Comparison of ENCODE assay signal across 37 cellular contexts in the genomic region with DNA sequence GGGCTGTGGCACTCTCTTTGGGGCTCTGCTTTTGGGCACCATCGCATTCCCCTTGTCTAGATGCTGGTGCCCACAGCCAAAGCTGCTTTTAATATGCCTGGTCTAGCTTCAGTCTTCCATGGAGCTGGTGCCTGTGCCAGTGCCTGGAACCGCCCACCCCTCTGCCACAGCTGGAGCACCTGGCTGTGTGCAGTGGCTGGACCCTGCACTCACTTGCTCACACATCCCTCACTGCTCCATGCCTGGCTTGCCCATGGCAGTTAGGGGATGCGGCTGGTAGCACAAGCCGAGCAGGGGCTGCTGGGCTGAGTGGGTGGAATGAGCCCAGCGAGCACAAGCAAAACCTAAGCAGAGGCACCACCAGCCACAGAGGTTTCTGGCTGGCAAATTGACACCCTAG.
"Had no signal": no experiment of that assay in that cellular context is flagged by ENCODE, and none has a peak within 500 bp of the region (broad histone marks: within the 10 kb centered on the region; RNA-seq: fewer than 3 reads in every experiment).

No MANE protein-coding gene starts in this region.

- H3K4me1 Mint-ChIP-seq: activated B cell treated with CpG ODN at 0.5 μM for 24 hours; activated CD4-positive, alpha-beta T cell treated with anti-CD3 and anti-CD28 coated beads, Interleukin-2, amount 10 ng/mL, durations not matched to agents 24 days and 14 days; activated naive CD8-positive, alpha-beta T cell treated with anti-CD3 and anti-CD28 coated beads for 36 hours; activated T-helper 17 cell treated with anti-CD3 and anti-CD28 coated beads, Interleukin-2, amount 50 U/mL, for 72 hours had no signal

- H3K4me3 ChIP-seq: adrenal gland, body of pancreas, breast epithelium had no signal

- H3K27ac ChIP-seq: adrenal gland, body of pancreas, brain microvascular endothelial cell, breast epithelium, VCaP had no signal

- DNase-seq: activated B cell treated with CpG ODN at 0.5 μM for 24 hours; activated CD4-positive, alpha-beta memory T cell treated with anti-CD3 and anti-CD28 coated beads for 36 hours; activated CD4-positive, alpha-beta T cell treated with anti-CD3 and anti-CD28 coated beads for 4 hours; activated CD4-positive, alpha-beta T cell treated with anti-CD3 and anti-CD28 coated beads, Interleukin-2, amount 10 ng/mL, durations not matched to agents 24 days and 14 days; activated CD4-positive, alpha-beta T cell treated with anti-CD3 and anti-CD28 coated beads, Interleukin-2, amount 50 U/mL, for 1 hour; activated CD4-positive, alpha-beta T cell treated with anti-CD3 and anti-CD28 coated beads, Interleukin-2, amount 50 U/mL, for 4 hours; activated CD4-positive, CD25-positive, alpha-beta regulatory T cell treated with anti-CD3 and anti-CD28 coated beads, Interleukin-2, amount 50 U/mL, for 72 hours; activated CD8-positive, alpha-beta memory T cell treated with anti-CD3 and anti-CD28 coated beads, Interleukin-2, amount 50 U/mL, for 4 hours; activated CD8-positive, alpha-beta T cell treated with anti-CD3 and anti-CD28 coated beads for 36 hours; activated effector memory CD4-positive, alpha-beta T cell treated with anti-CD3 and anti-CD28 coated beads, Interleukin-2, amount 50 U/mL, for 16 hours; activated gamma-delta T cell treated with Interleukin-2 at 50 U/mL for 16 hours; activated naive CD4-positive, alpha-beta T cell; activated naive CD4-positive, alpha-beta T cell treated with anti-CD3 and anti-CD28 coated beads for 36 hours; activated naive CD4-positive, alpha-beta T cell treated with anti-CD3 and anti-CD28 coated beads, Interleukin-2, amount 50 U/mL, for 16 hours; activated naive CD8-positive, alpha-beta T cell treated with anti-CD3 and anti-CD28 coated beads for 36 hours; activated T-cell treated with anti-CD3 and anti-CD28 coated beads for 4 hours; activated T-cell treated with anti-CD3 and anti-CD28 coated beads, Interleukin-2, amount 50 U/mL, for 1 hour; activated T-cell treated with anti-CD3 and anti-CD28 coated beads, Interleukin-2, amount 50 U/mL, for 4 hours; activated T-cell treated with anti-CD3 and anti-CD28 coated beads, Interleukin-2, amount 50 U/mL, for 72 hours; adrenal gland; amygdala; anterior cingulate cortex; body of pancreas; brain microvascular endothelial cell; central memory CD4-positive, alpha-beta T cell; T-helper 1 cell; T-helper 2 cell; T-helper 9 cell had no signal

- H3K27me3 Mint-ChIP-seq: activated B cell treated with CpG ODN at 0.5 μM for 24 hours; activated CD4-positive, alpha-beta memory T cell treated with anti-CD3 and anti-CD28 coated beads for 36 hours; activated CD4-positive, alpha-beta T cell treated with anti-CD3 and anti-CD28 coated beads, Interleukin-2, amount 10 ng/mL, durations not matched to agents 24 days and 14 days; activated CD8-positive, alpha-beta T cell treated with anti-CD3 and anti-CD28 coated beads for 36 hours; activated naive CD8-positive, alpha-beta T cell treated with anti-CD3 and anti-CD28 coated beads for 36 hours; activated T-helper 17 cell treated with anti-CD3 and anti-CD28 coated beads, Interleukin-2, amount 50 U/mL, for 72 hours had no signal

- H3K4me1 ChIP-seq: adrenal gland, body of pancreas, breast epithelium had no signal

- H3K4me3 Mint-ChIP-seq: activated B cell treated with CpG ODN at 0.5 μM for 24 hours; activated CD4-positive, alpha-beta memory T cell treated with anti-CD3 and anti-CD28 coated beads for 36 hours; activated CD4-positive, alpha-beta T cell treated with anti-CD3 and anti-CD28 coated beads, Interleukin-2, amount 10 ng/mL, durations not matched to agents 24 days and 14 days; activated CD8-positive, alpha-beta T cell treated with anti-CD3 and anti-CD28 coated beads for 36 hours; activated naive CD4-positive, alpha-beta T cell treated with anti-CD3 and anti-CD28 coated beads for 36 hours; activated naive CD8-positive, alpha-beta T cell treated with anti-CD3 and anti-CD28 coated beads for 36 hours; activated T-cell treated with anti-CD3 and anti-CD28 coated beads, Interleukin-2, amount 50 U/mL, for 4 hours; activated T-cell treated with anti-CD3 and anti-CD28 coated beads, Interleukin-2, amount 50 U/mL, for 72 hours; activated T-helper 1 cell treated with anti-CD3 and anti-CD28 coated beads, Interleukin-12 subunit alpha, Interleukin-12 subunit beta, Interleukin-2, Interleukin-4 antibody, amounts not matched to agents 30 ng/mL and 10 ng/mL and 1 ng/mL, durations not matched to agents 14 hours and 24 hours and 36 hours; activated T-helper 17 cell treated with anti-CD3 and anti-CD28 coated beads, Interleukin-2, amount 50 U/mL, for 72 hours; T-helper 1 cell treated with Interleukin-12 subunit alpha and Interleukin-12 subunit beta and Interleukin-4 antibody, amounts not matched to agents 30 μg/mL and 1 μg/mL, for 36 hours; T-helper 2 cell treated with Interferon-gamma antibody and Interleukin-4, amounts not matched to agents 5 μg/mL and 100 μg/mL, for 36 hours had no signal

- H3K9me3 ChIP-seq: adrenal gland, body of pancreas, breast epithelium had no signal

- H3K36me3 Mint-ChIP-seq: activated CD4-positive, alpha-beta memory T cell treated with anti-CD3 and anti-CD28 coated beads for 36 hours; activated naive CD4-positive, alpha-beta T cell treated with anti-CD3 and anti-CD28 coated beads, Interleukin-2, amount 50 U/mL, for 72 hours; activated naive CD8-positive, alpha-beta T cell treated with anti-CD3 and anti-CD28 coated beads for 36 hours had no signal

- FAIRE-seq: astrocyte, TTC549 had no signal

- H3K27me3 ChIP-seq: adrenal gland, body of pancreas, brain microvascular endothelial cell, breast epithelium had no signal

- H3K36me3 ChIP-seq: adrenal gland, brain microvascular endothelial cell had no signal

- H3K9me3 Mint-ChIP-seq: activated CD4-positive, alpha-beta memory T cell treated with anti-CD3 and anti-CD28 coated beads for 36 hours; activated CD4-positive, alpha-beta T cell treated with anti-CD3 and anti-CD28 coated beads, Interleukin-2, amount 10 ng/mL, durations not matched to agents 24 days and 14 days; activated naive CD8-positive, alpha-beta T cell treated with anti-CD3 and anti-CD28 coated beads for 36 hours; activated T-cell treated with anti-CD3 and anti-CD28 coated beads, Interleukin-2, amount 50 U/mL, for 4 hours; activated T-helper 1 cell treated with anti-CD3 and anti-CD28 coated beads, Interleukin-12 subunit alpha, Interleukin-12 subunit beta, Interleukin-2, Interleukin-4 antibody, amounts not matched to agents 30 ng/mL and 10 ng/mL and 1 ng/mL, durations not matched to agents 14 hours and 24 hours and 36 hours; activated T-helper 17 cell treated with anti-CD3 and anti-CD28 coated beads, Interleukin-2, amount 50 U/mL, for 72 hours had no signal

- ATAC-seq: activated CD8-positive, alpha-beta T cell treated with anti-CD3 and anti-CD28 coated beads for 36 hours; activated naive CD4-positive, alpha-beta T cell treated with anti-CD3 and anti-CD28 coated beads, Interleukin-2, amount 50 U/mL, for 72 hours; activated T-cell treated with anti-CD3 and anti-CD28 coated beads, Interleukin-2, amount 50 U/mL, for 4 hours; activated T-cell treated with anti-CD3 and anti-CD28 coated beads, Interleukin-2, amount 50 U/mL, for 72 hours; activated T-helper 17 cell treated with anti-CD3 and anti-CD28 coated beads, Interleukin-2, amount 50 U/mL, for 72 hours; body of pancreas had no signal

- H3K27ac Mint-ChIP-seq: activated B cell treated with CpG ODN at 0.5 μM for 24 hours; activated CD4-positive, alpha-beta memory T cell treated with anti-CD3 and anti-CD28 coated beads for 36 hours; activated CD4-positive, alpha-beta T cell treated with anti-CD3 and anti-CD28 coated beads, Interleukin-2, amount 10 ng/mL, durations not matched to agents 24 days and 14 days; activated CD8-positive, alpha-beta T cell treated with anti-CD3 and anti-CD28 coated beads for 36 hours; activated naive CD4-positive, alpha-beta T cell treated with anti-CD3 and anti-CD28 coated beads for 36 hours; activated naive CD4-positive, alpha-beta T cell treated with anti-CD3 and anti-CD28 coated beads, Interleukin-2, amount 50 U/mL, for 72 hours; activated naive CD8-positive, alpha-beta T cell treated with anti-CD3 and anti-CD28 coated beads for 36 hours; activated T-cell treated with anti-CD3 and anti-CD28 coated beads, Interleukin-2, amount 50 U/mL, for 72 hours; activated T-helper 1 cell treated with anti-CD3 and anti-CD28 coated beads, Interleukin-12 subunit alpha, Interleukin-12 subunit beta, Interleukin-2, Interleukin-4 antibody, amounts not matched to agents 30 ng/mL and 10 ng/mL and 1 ng/mL, durations not matched to agents 14 hours and 24 hours and 36 hours; activated T-helper 17 cell treated with anti-CD3 and anti-CD28 coated beads, Interleukin-2, amount 50 U/mL, for 72 hours; T-helper 1 cell treated with Interleukin-12 subunit alpha and Interleukin-12 subunit beta and Interleukin-4 antibody, amounts not matched to agents 30 μg/mL and 1 μg/mL, for 36 hours; T-helper 2 cell treated with Interferon-gamma antibody and Interleukin-4, amounts not matched to agents 5 μg/mL and 100 μg/mL, for 36 hours had no signal
